In genomic region chr3:120785832-120786231, GRCh38 we compare ENCODE assay signal across 8 cellular contexts. TPM values are rescaled to one million over a fixed set of nuclear protein-coding genes. Genes with fewer than 3 reads are reported as not detected.
A peak's percentile ranks its signal among the peaks of the same experiment; 100 is the strongest.
DNase-seq lines count a peak whose midpoint lies in the region; ATAC-seq and TF ChIP-seq lines count a peak whose summit lies in the region.
"Not testable (repeated sequence)": the region's sequence is repeated elsewhere in the genome, so short reads cannot be mapped to it uniquely, and the experiment has no call there.

No MANE protein-coding gene starts in this region.

- H3K27ac Mint-ChIP-seq in GM23338: 0 out of 2 replicates have a peak overlapping the region, but pooled peaks have one; percentile 64

- H3F3A ChIP-seq in GM23338 (replicated peaks; ENCODE audit: low read depth): not testable (repeated sequence)

- not testable (repeated sequence) for H4K20me1 ChIP-seq in GM23338 (replicated peaks; ENCODE audit: insufficient read depth)

- H3K9me3 Mint-ChIP-seq in GM23338: not testable (repeated sequence)

- H3K27me3 ChIP-seq in GM23338 (ENCODE audit: insufficient read depth): not testable (repeated sequence)

- H3K36me3 ChIP-seq in GM23338 (ENCODE audit: insufficient read depth): not testable (repeated sequence)

- H3K4me1 ChIP-seq in GM23338 (ENCODE audit: insufficient read depth): not testable (repeated sequence)

- H3K36me3 Mint-ChIP-seq in GM23338 (ENCODE audit: low read depth): peaks cover 36% of the 10 kb centered on the region

- H3K79me2 ChIP-seq in GM23338 (replicated peaks; ENCODE audit: insufficient read depth): not testable (repeated sequence)

- H3K9me2 ChIP-seq in GM23338 (ENCODE audit: insufficient read depth): not testable (repeated sequence)

- H3K27me3 Mint-ChIP-seq in GM23338 (ENCODE audit: insufficient read depth, low read depth, poor library complexity): not testable (repeated sequence)

- peak; percentile 69 for ATAC-seq in GM18873 (IDR thresholded peaks at IDR 0.05; ENCODE audit: low FRiP score, unreplicated experiment)
- peak; percentile 72 for ATAC-seq in GM19468 (IDR thresholded peaks at IDR 0.05; ENCODE audit: extremely low read depth, unreplicated experiment)
- ATAC-seq in GM23338: peak; percentile 68
- ATAC-seq in HG03025 (IDR thresholded peaks at IDR 0.05; ENCODE audit: low FRiP score, unreplicated experiment): peak; percentile 60
- peak; percentile 57 for ATAC-seq in HG03442 (IDR thresholded peaks at IDR 0.05; ENCODE audit: unreplicated experiment)
- ATAC-seq in SK-N-SH treated with all-trans-retinoic acid at 6 μM for 48 hours: peak; percentile 79

- DNase-seq in EL: peak; percentile 52
- DNase-seq in GM23338 (ENCODE audit: low spot score): peak; percentile 61
- peak; percentile 60 for DNase-seq in fibroblast of pulmonary artery (ENCODE audit: low read depth)

- TF ChIP-seq CTCF in GM23338 (conservative IDR thresholded peaks at IDR 0.05; ENCODE audit: low read depth in 2 of 2); fibroblast of pulmonary artery (IDR thresholded peaks at IDR 0.05; ENCODE audit: low read length, missing control alignments): not testable (repeated sequence)

- not testable (repeated sequence) for H2AFZ ChIP-seq in GM23338

- not testable (repeated sequence) for H3K4me2 ChIP-seq in GM23338

- peaks cover 17% of the 10 kb centered on the region for H3K4me1 Mint-ChIP-seq in GM23338

- not testable (repeated sequence) for H3K27ac ChIP-seq in GM23338 (ENCODE audit: low read depth)

- not testable (repeated sequence) for H3K4me3 Mint-ChIP-seq in GM23338

- H3K4me3 ChIP-seq in GM23338; fibroblast of pulmonary artery (replicated peaks; ENCODE audit: low read depth, low read length): not testable (repeated sequence)

RNA-seq across cellular contexts. Expression of gene GTF2E1, which starts 43.3 kb away (rescaled TPM):
- total RNA-seq in GM23338 (2014; rRNA removed; shearing (Covaris generic)): 40.9 and 69.0 TPM in 2 replicates
- 24.3 and 24.7 TPM in 2 replicates for polyA plus RNA-seq in GM23338 (2016; fragmentation: Nextera tagmentation; extraction: Ambion mirVana)

RNA-seq across cellular contexts. Expression of gene RABL3, which starts 43.5 kb away (rescaled TPM):
- total RNA-seq in GM23338 (2014; rRNA removed; shearing (Covaris generic)): 9.8 and 13.1 TPM in 2 replicates
- polyA plus RNA-seq in GM23338 (2016; fragmentation: Nextera tagmentation; extraction: Ambion mirVana): 7.8 and 8.5 TPM in 2 replicates
